14 cellular contexts compared by ENCODE assay signal in genomic region chr2:98710709-98711108, GRCh38.
A peak's percentile ranks its signal among the peaks of the same experiment; 100 is the strongest.
DNase-seq lines count a peak whose midpoint lies in the region; ATAC-seq and TF ChIP-seq lines count a peak whose summit lies in the region.
"Had no signal": no experiment of that assay in that cellular context is flagged by ENCODE, and none has a peak within 500 bp of the region (broad histone marks: within the 10 kb centered on the region; RNA-seq: fewer than 3 reads in every experiment).

No MANE protein-coding gene starts in this region.

- TF ChIP-seq CTCF in NB4 (IDR thresholded peaks at IDR 0.05; ENCODE audit: low read depth, low read length) (no peak), GM13976 (IDR thresholded peaks at IDR 0.05; ENCODE audit: borderline replicate concordance, control extremely low read depth, extremely low read depth, insufficient read depth, missing control alignments) (no peak)

- no peak overlapping the region for H3K4me3 ChIP-seq in NB4 (ENCODE audit: low read depth, low read length)
- H3K4me3 ChIP-seq: colonic mucosa, hepatocyte had no signal

- H3K9me3 Mint-ChIP-seq in activated naive CD4-positive, alpha-beta T cell treated with anti-CD3 and anti-CD28 coated beads, Interleukin-2, amount 50 U/mL, for 24 hours, result no peaks in the 10 kb centered on the region
- H3K9me3 Mint-ChIP-seq in activated naive CD8-positive, alpha-beta T cell treated with anti-CD3 and anti-CD28 coated beads, Interleukin-2, amount 50 U/mL, for 24 hours, result no peaks in the 10 kb centered on the region
- H3K9me3 Mint-ChIP-seq in stimulated activated naive CD8-positive, alpha-beta T cell treated with anti-CD3 and anti-CD28 coated beads, Interleukin-15, amount 100 ng/mL, for 72 hours, result no peaks in the 10 kb centered on the region

- in situ Hi-C loops in GM13976 (cut with MboI; ENCODE audit: low sequenced_read_pairs, unreplicated experiment), result no loop called here

- no peak for ATAC-seq in activated naive CD8-positive, alpha-beta T cell treated with anti-CD3 and anti-CD28 coated beads, Interleukin-2, amount 50 U/mL, for 24 hours
- ATAC-seq in stimulated activated naive CD8-positive, alpha-beta T cell treated with anti-CD3 and anti-CD28 coated beads, Interleukin-15, amount 100 ng/mL, for 72 hours, result no peak
- ATAC-seq in GM21619 (IDR thresholded peaks at IDR 0.05; ENCODE audit: unreplicated experiment) (no peak), GM21515 (IDR thresholded peaks at IDR 0.05; ENCODE audit: unreplicated experiment) (no peak)
- ATAC-seq: esophagus mucosa had no signal

- TF ChIP-seq POLR2A in NB4 (IDR thresholded peaks at IDR 0.05; ENCODE audit: extremely low read depth, insufficient read length), result no peak

- no peak for DNase-seq in activated naive CD4-positive, alpha-beta T cell (lab: John Stamatoyannopoulos, UW)
- DNase-seq in NB4 (ENCODE audit: low read depth) (peak; percentile 48), GM13976 (ENCODE audit: low spot score) (no peak)
- DNase-seq in activated naive CD8-positive, alpha-beta T cell treated with anti-CD3 and anti-CD28 coated beads, Interleukin-2, amount 50 U/mL, for 24 hours, result no peak
- no peak for DNase-seq in stimulated activated naive CD8-positive, alpha-beta T cell treated with anti-CD3 and anti-CD28 coated beads, Interleukin-15, amount 100 ng/mL, for 72 hours
- DNase-seq: anterior cingulate cortex, colonic mucosa, NCI-H2081, posterior cingulate gyrus had no signal

- H3K27ac Mint-ChIP-seq in activated naive CD4-positive, alpha-beta T cell treated with anti-CD3 and anti-CD28 coated beads, Interleukin-2, amount 50 U/mL, for 24 hours, result peak overlapping the region; percentile 90
- peak overlapping the region; percentile 57 for H3K27ac Mint-ChIP-seq in activated naive CD8-positive, alpha-beta T cell treated with anti-CD3 and anti-CD28 coated beads, Interleukin-2, amount 50 U/mL, for 24 hours
- H3K27ac Mint-ChIP-seq in stimulated activated naive CD8-positive, alpha-beta T cell treated with anti-CD3 and anti-CD28 coated beads, Interleukin-15, amount 100 ng/mL, for 72 hours, result peak overlapping the region; percentile 84 to 86

- peaks cover 93% of the 10 kb centered on the region for H3K4me1 Mint-ChIP-seq in activated naive CD4-positive, alpha-beta T cell treated with anti-CD3 and anti-CD28 coated beads, Interleukin-2, amount 50 U/mL, for 24 hours
- H3K4me1 Mint-ChIP-seq in activated naive CD8-positive, alpha-beta T cell treated with anti-CD3 and anti-CD28 coated beads, Interleukin-2, amount 50 U/mL, for 24 hours, result peaks cover 88% of the 10 kb centered on the region
- peaks cover 91% of the 10 kb centered on the region for H3K4me1 Mint-ChIP-seq in stimulated activated naive CD8-positive, alpha-beta T cell treated with anti-CD3 and anti-CD28 coated beads, Interleukin-15, amount 100 ng/mL, for 72 hours

- H3K27me3 Mint-ChIP-seq in activated naive CD4-positive, alpha-beta T cell treated with anti-CD3 and anti-CD28 coated beads, Interleukin-2, amount 50 U/mL, for 24 hours, result no peaks in the 10 kb centered on the region
- H3K27me3 Mint-ChIP-seq in activated naive CD8-positive, alpha-beta T cell treated with anti-CD3 and anti-CD28 coated beads, Interleukin-2, amount 50 U/mL, for 24 hours, result no peaks in the 10 kb centered on the region
- H3K27me3 Mint-ChIP-seq in stimulated activated naive CD8-positive, alpha-beta T cell treated with anti-CD3 and anti-CD28 coated beads, Interleukin-15, amount 100 ng/mL, for 72 hours, result no peaks in the 10 kb centered on the region

- H3K4me3 Mint-ChIP-seq in activated naive CD4-positive, alpha-beta T cell treated with anti-CD3 and anti-CD28 coated beads, Interleukin-2, amount 50 U/mL, for 24 hours, result peak overlapping the region; percentile 81
- peak overlapping the region; percentile 64 for H3K4me3 Mint-ChIP-seq in activated naive CD8-positive, alpha-beta T cell treated with anti-CD3 and anti-CD28 coated beads, Interleukin-2, amount 50 U/mL, for 24 hours
- peak overlapping the region; percentile 80 to 82 for H3K4me3 Mint-ChIP-seq in stimulated activated naive CD8-positive, alpha-beta T cell treated with anti-CD3 and anti-CD28 coated beads, Interleukin-15, amount 100 ng/mL, for 72 hours

- peaks cover 5% of the 10 kb centered on the region for H3K36me3 Mint-ChIP-seq in activated naive CD4-positive, alpha-beta T cell treated with anti-CD3 and anti-CD28 coated beads, Interleukin-2, amount 50 U/mL, for 24 hours
- H3K36me3 Mint-ChIP-seq in activated naive CD8-positive, alpha-beta T cell treated with anti-CD3 and anti-CD28 coated beads, Interleukin-2, amount 50 U/mL, for 24 hours (ENCODE audit: low read depth), result no peaks in the 10 kb centered on the region
